ENCODE assay signal across 1 cellular context in the genomic region with DNA sequence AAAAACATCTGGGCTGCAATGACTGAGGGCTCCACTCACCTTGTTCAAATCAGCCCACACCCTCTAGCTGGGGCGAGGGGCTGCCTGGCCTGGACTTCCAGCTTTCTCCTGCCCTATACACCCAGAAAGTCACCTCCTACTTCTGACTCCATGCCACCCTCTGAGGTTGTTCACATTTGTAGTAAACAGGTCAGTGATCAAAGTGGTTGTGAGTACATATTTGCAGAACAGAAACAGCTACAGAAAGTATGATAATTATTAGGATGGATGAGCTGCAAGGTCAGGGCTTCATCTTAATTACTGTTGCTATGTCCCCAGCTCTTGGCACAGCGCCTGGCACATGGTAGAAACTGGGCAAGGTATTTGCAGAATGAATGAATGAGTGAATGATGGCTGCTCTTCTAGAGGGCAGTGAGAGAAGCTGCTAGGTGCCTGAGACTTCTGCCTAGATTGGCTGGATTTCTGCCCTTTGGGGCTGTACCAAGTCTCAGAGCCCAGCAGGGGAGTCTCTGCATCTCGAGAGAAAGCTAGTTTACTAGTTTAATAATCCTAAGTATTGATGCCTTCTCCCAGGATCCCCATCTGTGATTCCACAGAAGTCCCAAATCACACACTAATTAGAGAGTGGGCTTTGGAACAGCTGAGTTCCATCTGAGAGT.
A peak's percentile ranks its signal among the peaks of the same experiment; 100 is the strongest.
TF ChIP-seq lines count a peak whose summit lies in the region.

No MANE protein-coding gene starts in this region.

TF ChIP-seq in K562, 482 proteins besides CTCF, POLR2A, EP300 and RAD21 (continued from another document):
- TF ChIP-seq, protein P1, sequence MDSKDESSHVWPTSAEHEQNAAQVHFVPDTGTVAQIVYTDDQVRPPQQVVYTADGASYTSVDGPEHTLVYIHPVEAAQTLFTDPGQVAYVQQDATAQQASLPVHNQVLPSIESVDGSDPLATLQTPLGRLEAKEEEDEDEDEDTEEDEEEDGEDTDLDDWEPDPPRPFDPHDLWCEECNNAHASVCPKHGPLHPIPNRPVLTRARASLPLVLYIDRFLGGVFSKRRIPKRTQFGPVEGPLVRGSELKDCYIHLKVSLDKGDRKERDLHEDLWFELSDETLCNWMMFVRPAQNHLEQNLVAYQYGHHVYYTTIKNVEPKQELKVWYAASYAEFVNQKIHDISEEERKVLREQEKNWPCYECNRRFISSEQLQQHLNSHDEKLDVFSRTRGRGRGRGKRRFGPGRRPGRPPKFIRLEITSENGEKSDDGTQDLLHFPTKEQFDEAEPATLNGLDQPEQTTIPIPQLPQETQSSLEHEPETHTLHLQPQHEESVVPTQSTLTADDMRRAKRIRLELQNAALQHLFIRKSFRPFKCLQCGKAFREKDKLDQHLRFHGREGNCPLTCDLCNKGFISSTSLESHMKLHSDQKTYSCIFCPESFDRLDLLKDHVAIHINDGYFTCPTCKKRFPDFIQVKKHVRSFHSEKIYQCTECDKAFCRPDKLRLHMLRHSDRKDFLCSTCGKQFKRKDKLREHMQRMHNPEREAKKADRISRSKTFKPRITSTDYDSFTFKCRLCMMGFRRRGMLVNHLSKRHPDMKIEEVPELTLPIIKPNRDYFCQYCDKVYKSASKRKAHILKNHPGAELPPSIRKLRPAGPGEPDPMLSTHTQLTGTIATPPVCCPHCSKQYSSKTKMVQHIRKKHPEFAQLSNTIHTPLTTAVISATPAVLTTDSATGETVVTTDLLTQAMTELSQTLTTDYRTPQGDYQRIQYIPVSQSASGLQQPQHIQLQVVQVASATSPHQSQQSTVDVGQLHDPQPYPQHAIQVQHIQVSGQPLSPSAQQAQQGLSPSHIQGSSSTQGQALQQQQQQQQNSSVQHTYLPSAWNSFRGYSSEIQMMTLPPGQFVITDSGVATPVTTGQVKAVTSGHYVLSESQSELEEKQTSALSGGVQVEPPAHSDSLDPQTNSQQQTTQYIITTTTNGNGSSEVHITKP (IDR thresholded peaks at IDR 0.05; ENCODE audit: partially characterized antibody) = peak; percentile 82
- TF ChIP-seq SLC30A9 (CRISPR knock-in tag; IDR thresholded peaks at IDR 0.05) (no peak), C11orf30 (IDR thresholded peaks at IDR 0.05; ENCODE audit: low read depth) (no peak), CTBP1 (IDR thresholded peaks at IDR 0.05; ENCODE audit: borderline replicate concordance) (no peak)
